In genomic region chr12:754238-754816, GRCh38 we compare ENCODE assay signal across 8 cellular contexts. TPM values are rescaled to one million over a fixed set of nuclear protein-coding genes. Genes with fewer than 3 reads are reported as not detected.
DNase-seq lines count a peak whose midpoint lies in the region; ATAC-seq, FAIRE-seq and TF ChIP-seq lines count a peak whose summit lies in the region.

No MANE protein-coding gene starts in this region.

- H3K36me3 ChIP-seq in ovary = no peaks in the 10 kb centered on the region

- no peaks in the 10 kb centered on the region for H3K27me3 Mint-ChIP-seq in T-helper 2 cell treated with Interferon-gamma antibody and Interleukin-4, amounts not matched to agents 5 μg/mL and 100 μg/mL, for 36 hours (ENCODE audit: low read depth)

- H3K4me3 ChIP-seq in A549 = peak overlapping the region; percentile 93
- peak overlapping the region; percentile 87 for H3K4me3 ChIP-seq in fibroblast of pulmonary artery (replicated peaks; ENCODE audit: low read depth, low read length)
- peak overlapping the region; percentile 73 for H3K4me3 ChIP-seq in ovary

- H3K36me3 Mint-ChIP-seq in T-helper 2 cell treated with Interferon-gamma antibody and Interleukin-4, amounts not matched to agents 5 μg/mL and 100 μg/mL, for 36 hours (ENCODE audit: low read depth) = peaks cover 33% of the 10 kb centered on the region

- H3K4me1 ChIP-seq in A549 = peaks cover 33% of the 10 kb centered on the region
- H3K4me1 ChIP-seq in ovary (ENCODE audit: insufficient read depth) = peaks cover 6% of the 10 kb centered on the region

- TF ChIP-seq POLR2A in A549 (IDR thresholded peaks at IDR 0.05; ENCODE audit: low read length) (no peak), GM12891 (IDR thresholded peaks at IDR 0.05; ENCODE audit: low read depth, low read length) (no peak), ovary (IDR thresholded peaks at IDR 0.05) (no peak)

- POLR2A ChIA-PET in A549 (lab: Yijun Ruan, JAX) = interaction anchor here (0.6 to 6.2 kb wide), 4 partner anchors 106 to 195 kb away, joined by 4 to 77 read pairs (median 6); partner anchors contain the start of gene RAD52

- intact Hi-C loops in ovary (cut with DNase I) = loop anchor here (5.0 to 10.0 kb wide), 7 partner anchors 58 to 840 kb away; partner anchors contain the start of gene FBXL14 (in 1 of the 4)

- no peak for TF ChIP-seq RAD21 in A549 (conservative IDR thresholded peaks at IDR 0.05 in 1 of 2, IDR thresholded peaks at IDR 0.05 in 1 of 2)

- TF ChIP-seq CTCF in A549 (IDR thresholded peaks at IDR 0.05) (no peak), fibroblast of pulmonary artery (IDR thresholded peaks at IDR 0.05; ENCODE audit: low read length, missing control alignments) (no peak), ovary (IDR thresholded peaks at IDR 0.05) (no peak)

- H3K9me3 ChIP-seq in A549 = no peaks in the 10 kb centered on the region
- no peaks in the 10 kb centered on the region for H3K9me3 ChIP-seq in ovary

- ATAC-seq in A549 (0 out of 6 replicates have a peak, but pooled peaks of 1 of the 2 experiments have one; percentile 0), HG03139 (IDR thresholded peaks at IDR 0.05; ENCODE audit: unreplicated experiment) (no peak), HG02852 (IDR thresholded peaks at IDR 0.05; ENCODE audit: unreplicated experiment) (no peak)

- H3K27me3 ChIP-seq in ovary = no peaks in the 10 kb centered on the region

- H3K4me1 Mint-ChIP-seq in T-helper 2 cell treated with Interferon-gamma antibody and Interleukin-4, amounts not matched to agents 5 μg/mL and 100 μg/mL, for 36 hours (ENCODE audit: low read depth) = peaks cover 27% of the 10 kb centered on the region

- H3K27ac Mint-ChIP-seq in T-helper 2 cell treated with Interferon-gamma antibody and Interleukin-4, amounts not matched to agents 5 μg/mL and 100 μg/mL, for 36 hours = peak overlapping the region; percentile 90

- peak overlapping the region; percentile 92 for H3K4me3 Mint-ChIP-seq in T-helper 2 cell treated with Interferon-gamma antibody and Interleukin-4, amounts not matched to agents 5 μg/mL and 100 μg/mL, for 36 hours

- 3% methylated on average over 16 of the region's 16 CpGs for WGBS in A549 (ENCODE audit: missing lambda C conversion rate)
- 0 to 1% (median 1%) methylated on average over 16 of the region's 16 CpGs for WGBS in ovary, 3 donors

- DNase-seq in A549 (ENCODE audit: low read depth in 1 of 2, low spot score in 1 of 2) (peak in 1 of 2 experiments; percentile 41), GM12891 (ENCODE audit: insufficient read length, low spot score) (no peak), fibroblast of pulmonary artery (ENCODE audit: low read depth) (peak; percentile 20), ovary (peak in 1 of 5 donors; percentile 41), HuH-7 (ENCODE audit: low spot score) (no peak)
- peak; percentile 39 for DNase-seq in T-helper 2 cell treated with Interferon-gamma antibody and Interleukin-4, amounts not matched to agents 5 μg/mL and 100 μg/mL, for 36 hours (ENCODE audit: low spot score)

- TF ChIP-seq EP300 in A549 (IDR thresholded peaks at IDR 0.05) = no peak
- TF ChIP-seq EP300 in ovary (IDR thresholded peaks at IDR 0.05) = no peak

- H3K4me2 ChIP-seq in A549 = peak overlapping the region; percentile 86

- FAIRE-seq in A549 (lab: Jason Lieb, UNC) (no peak), GM12891 (lab: Jason Lieb, UNC) (peak; percentile 16)

- CTCF ChIA-PET in A549 (lab: Yijun Ruan, JAX) = interaction anchor here (1.0 to 6.3 kb wide), 11 partner anchors 12 to 179 kb away, joined by 3 to 292 read pairs (median 4); no protein-coding TSS in a partner anchor

- H3K27ac ChIP-seq in A549 = peak overlapping the region; percentile 94 to 97
- peak overlapping the region; percentile 98 for H3K27ac ChIP-seq in ovary

- no peaks in the 10 kb centered on the region for H3K9me3 Mint-ChIP-seq in T-helper 2 cell treated with Interferon-gamma antibody and Interleukin-4, amounts not matched to agents 5 μg/mL and 100 μg/mL, for 36 hours

TF ChIP-seq in A549, 52 proteins besides CTCF, POLR2A, EP300 and RAD21 (continues in another document):
- TF ChIP-seq, protein P1, sequence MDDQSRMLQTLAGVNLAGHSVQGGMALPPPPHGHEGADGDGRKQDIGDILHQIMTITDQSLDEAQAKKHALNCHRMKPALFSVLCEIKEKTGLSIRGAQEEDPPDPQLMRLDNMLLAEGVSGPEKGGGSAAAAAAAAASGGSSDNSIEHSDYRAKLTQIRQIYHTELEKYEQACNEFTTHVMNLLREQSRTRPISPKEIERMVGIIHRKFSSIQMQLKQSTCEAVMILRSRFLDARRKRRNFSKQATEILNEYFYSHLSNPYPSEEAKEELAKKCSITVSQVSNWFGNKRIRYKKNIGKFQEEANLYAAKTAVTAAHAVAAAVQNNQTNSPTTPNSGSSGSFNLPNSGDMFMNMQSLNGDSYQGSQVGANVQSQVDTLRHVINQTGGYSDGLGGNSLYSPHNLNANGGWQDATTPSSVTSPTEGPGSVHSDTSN (IDR thresholded peaks at IDR 0.05) = no peak
- TF ChIP-seq NR3C1 (IDR thresholded peaks at IDR 0.05) (no peak), JUNB (IDR thresholded peaks at IDR 0.05) (no peak), RFX5 (IDR thresholded peaks at IDR 0.05) (no peak), HDAC2 (IDR thresholded peaks at IDR 0.05) (no peak)
- TF ChIP-seq, protein P2, sequence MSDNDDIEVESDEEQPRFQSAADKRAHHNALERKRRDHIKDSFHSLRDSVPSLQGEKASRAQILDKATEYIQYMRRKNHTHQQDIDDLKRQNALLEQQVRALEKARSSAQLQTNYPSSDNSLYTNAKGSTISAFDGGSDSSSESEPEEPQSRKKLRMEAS (IDR thresholded peaks at IDR 0.05) = no peak

TF ChIP-seq in GM12891, 5 proteins besides CTCF, POLR2A, EP300 and RAD21:
- TF ChIP-seq PAX5 (IDR thresholded peaks at IDR 0.05; ENCODE audit: insufficient read depth, low read length, severe bottlenecking) = no peak
- TF ChIP-seq TAF1 (IDR thresholded peaks at IDR 0.05; ENCODE audit: low read depth, low read length) = no peak
- TF ChIP-seq SPI1 (IDR thresholded peaks at IDR 0.05; ENCODE audit: low read depth, low read length) = no peak
- no peak for TF ChIP-seq POU2F2 (IDR thresholded peaks at IDR 0.05; ENCODE audit: low read depth, low read length)
- no peak for TF ChIP-seq POLR2AphosphoS5 (IDR thresholded peaks at IDR 0.05; ENCODE audit: low read depth, low read length)

RNA-seq across cellular contexts. Expression of gene WNK1, which starts 1.9 kb away (rescaled TPM):
- polyA plus RNA-seq in A549 (2011; rRNA removed) = 98.0 and 175 TPM in 2 replicates
- polyA plus RNA-seq in A549 (2012; cell fraction: cytosol; rRNA removed) = 61.5 and 98.3 TPM in 2 replicates
- polyA plus RNA-seq in A549 (2012; cell fraction: nucleus; rRNA removed) = 114 and 124 TPM in 2 replicates
- polyA plus RNA-seq in A549 (2017; fragmentation: RNase III; extraction: RNeasy Plus Mini Kit Qiagen cat#74134 plus additional on column Dnase treatment) = 83.8 to 88.4 TPM (median 87.4 TPM) in 3 replicates
- polyA minus RNA-seq in A549 (2011; rRNA and poly(A)+ RNA removed) = 625 and 790 TPM in 2 replicates
- polyA plus RNA-seq in GM12891 (2012; ENCODE audit: low read depth, missing spikeins) = 73.0 TPM
- 100 to 1,000 TPM in 4 of 7 donors, 10 to 100 TPM in 3; 79.6 to 144 (median 102) TPM for total RNA-seq in ovary
- 10 to 100 TPM; 26.0 to 88.6 TPM for polyA plus RNA-seq in ovary

Comparison
In these comparisons a context has a peak if more than half of its experiments do, and no peak if none do; other contexts are left out.
1. DNase-seq: peak in T-helper 2 cell treated with Interferon-gamma antibody and Interleukin-4, amounts not matched to agents 5 μg/mL and 100 μg/mL, for 36 hours (single experiment) and fibroblast of pulmonary artery (single experiment); none in GM12891 (single experiment) and HuH-7 (single experiment).
2. Peak in every context shown above with its lines, with median percentiles within 50 percentile points of each other: H3K4me3 ChIP-seq.